Comparison of ENCODE assay signal across 22 cellular contexts in genomic region chr6:78487401-78487800, GRCh38.
A peak's percentile ranks its signal among the peaks of the same experiment; 100 is the strongest.
DNase-seq lines count a peak whose midpoint lies in the region; TF ChIP-seq lines count a peak whose summit lies in the region.
"Had no signal": no experiment of that assay in that cellular context is flagged by ENCODE, and none has a peak within 500 bp of the region (broad histone marks: within the 10 kb centered on the region; RNA-seq: fewer than 3 reads in every experiment).

No MANE protein-coding gene starts in this region.

- DNase-seq in EH (ENCODE audit: low read depth) (peak; percentile 71), LHCN-M2 (ENCODE audit: low read depth) (peak; percentile 25), epithelial cell of esophagus (ENCODE audit: low read depth) (peak; percentile 56), renal cortical epithelial cell (ENCODE audit: low read depth) (peak; percentile 15), NCI-H226 (no peak), NCI-H187 treated with DMSO at 0.1 percent for 48 hours (lab: John Stamatoyannopoulos, UW) (no peak)
- DNase-seq in effector CD4-positive, alpha-beta T cell: no peak
- DNase-seq: activated CD4-positive, alpha-beta T cell treated with anti-CD3 and anti-CD28 coated beads, Interleukin-2, amount 10 ng/mL, durations not matched to agents 24 days and 14 days; activated CD8-positive, alpha-beta memory T cell treated with anti-CD3 and anti-CD28 coated beads, Interleukin-2, amount 10 ng/mL, durations not matched to agents 7 days and 5 days; aorta; CD8-positive, alpha-beta T cell; cerebellar nuclear complex; DMS153; effector CD8-positive, alpha-beta T cell; GF-D8; glutamatergic neuron; left lung; NCI-H187; nephron progenitor cell; PC-3; posterior cingulate gyrus had no signal

- no peak overlapping the region for H3K4me3 ChIP-seq in epithelial cell of esophagus (ENCODE audit: low read length)
- H3K4me3 ChIP-seq: esophagus muscularis mucosa, left lung had no signal

- TF ChIP-seq CTCF in epithelial cell of esophagus (IDR thresholded peaks at IDR 0.05; ENCODE audit: insufficient read depth, low read depth, low read length, missing control alignments): no peak

Comparison
In these comparisons a context has a peak if more than half of its experiments do, and no peak if none do; other contexts are left out.
1. DNase-seq: peak in EH (single experiment), LHCN-M2 (single experiment), epithelial cell of esophagus (single experiment) and renal cortical epithelial cell (single experiment); none in effector CD4-positive, alpha-beta T cell (single experiment), NCI-H226 (single experiment) and NCI-H187 treated with DMSO at 0.1 percent for 48 hours (single experiment).